In genomic region chr11:38582756-38583155, GRCh38 we compare ENCODE assay signal across 15 cellular contexts.
DNase-seq lines count a peak whose midpoint lies in the region; ATAC-seq and TF ChIP-seq lines count a peak whose summit lies in the region.
"Had no signal": no experiment of that assay in that cellular context is flagged by ENCODE, and none has a peak within 500 bp of the region (broad histone marks: within the 10 kb centered on the region; RNA-seq: fewer than 3 reads in every experiment).

No MANE protein-coding gene starts in this region.

- peaks cover 14% of the 10 kb centered on the region for H3K9me3 Mint-ChIP-seq in GM23338

- no peak overlapping the region for H3K4ac ChIP-seq in mesendoderm (ENCODE audit: low read depth, low read length)

- no peaks in the 10 kb centered on the region for H3K27me3 Mint-ChIP-seq in GM23338 (ENCODE audit: insufficient read depth, low read depth, poor library complexity)
- H3K27me3 Mint-ChIP-seq: B cell had no signal

- no peak overlapping the region for H3K4me3 Mint-ChIP-seq in GM23338
- H3K4me3 Mint-ChIP-seq: B cell; CD8-positive, alpha-beta T cell; HFFc6 had no signal

- peak; percentile 1 for DNase-seq in GM23338 (ENCODE audit: low spot score)
- peak in 1 of 2 experiments; percentile 1 for DNase-seq in SJSA1 (ENCODE audit: low read depth in 1 of 2, low spot score in 2 of 2)
- peak; percentile 10 for DNase-seq in mesendoderm
- no peak for DNase-seq in NCI-H2107 (lab: John Stamatoyannopoulos, UW)
- DNase-seq in midbrain (lab: John Stamatoyannopoulos, UW): no peak
- DNase-seq: Calu3; CD8-positive, alpha-beta T cell; DMS79 treated with DMSO at 0.1 percent for 48 hours; GOT3; H7; HFFc6 had no signal

- no peaks in the 10 kb centered on the region for H3K79me1 ChIP-seq in mesendoderm (ENCODE audit: low read length)

- no peak overlapping the region for H4K5ac ChIP-seq in mesendoderm (ENCODE audit: low read length)

- H3K27ac ChIP-seq in GM23338 (ENCODE audit: low read depth): no peak overlapping the region
- H3K27ac ChIP-seq in SJSA1: 0 out of 2 replicates have a peak overlapping the region, but pooled peaks have one; percentile 8
- no peak overlapping the region for H3K27ac ChIP-seq in mesendoderm (ENCODE audit: low read depth, low read length)
- H3K27ac ChIP-seq: BLaER1 treated with 17β-estradiol and CSF1 and Interleukin-3, amounts not matched to agents 10 nM and 100 nM had no signal

- H3F3A ChIP-seq in GM23338 (replicated peaks; ENCODE audit: low read depth): no peaks in the 10 kb centered on the region

- H3K9ac ChIP-seq in mesendoderm (ENCODE audit: low read length): no peak overlapping the region
- H3K9ac ChIP-seq: BLaER1 treated with 17β-estradiol and CSF1 and Interleukin-3, amounts not matched to agents 10 nM and 100 nM had no signal

- no peak overlapping the region for H2AK5ac ChIP-seq in mesendoderm (ENCODE audit: low read length)

- 0 out of 2 replicates have a peak, but pooled peaks cover 2% of the 10 kb centered on the region for H3K4me1 ChIP-seq in GM23338 (ENCODE audit: insufficient read depth)
- H3K4me1 ChIP-seq in SJSA1 (replicated peaks): 0 out of 2 replicates have a peak, but pooled peaks cover 3% of the 10 kb centered on the region
- H3K4me1 ChIP-seq in mesendoderm (ENCODE audit: control insufficient read depth, low read depth, low read length): no peaks in the 10 kb centered on the region
- H3K4me1 ChIP-seq: BLaER1 treated with 17β-estradiol and CSF1 and Interleukin-3, amounts not matched to agents 10 nM and 100 nM had no signal

- no peaks in the 10 kb centered on the region for H4K20me1 ChIP-seq in GM23338 (replicated peaks; ENCODE audit: insufficient read depth)
- H4K20me1 ChIP-seq: BLaER1 treated with 17β-estradiol and CSF1 and Interleukin-3, amounts not matched to agents 10 nM and 100 nM had no signal

- H3K18ac ChIP-seq in mesendoderm (ENCODE audit: low read length): no peak overlapping the region

- no peak overlapping the region for H2BK15ac ChIP-seq in mesendoderm (replicated peaks; ENCODE audit: low read depth)

- H3K23ac ChIP-seq in mesendoderm (ENCODE audit: low read length): no peak overlapping the region

- H3K9me2 ChIP-seq in GM23338 (ENCODE audit: insufficient read depth): no peaks in the 10 kb centered on the region

- no peak overlapping the region for H2BK120ac ChIP-seq in mesendoderm (ENCODE audit: low read depth, low read length)

- peaks cover 14% of the 10 kb centered on the region for H3K36me3 Mint-ChIP-seq in GM23338 (ENCODE audit: low read depth)
- H3K36me3 Mint-ChIP-seq: CD8-positive, alpha-beta T cell had no signal

- H3K27ac Mint-ChIP-seq in GM23338: no peak overlapping the region
- H3K27ac Mint-ChIP-seq: B cell; CD8-positive, alpha-beta T cell; HFFc6 had no signal

- H4K8ac ChIP-seq in mesendoderm (ENCODE audit: low read depth, low read length): no peak overlapping the region

- no peak overlapping the region for H3K56ac ChIP-seq in mesendoderm (ENCODE audit: low read length)

- no peak overlapping the region for H2AFZ ChIP-seq in GM23338

- ATAC-seq in GM23338 (no peak), HG03108 (IDR thresholded peaks at IDR 0.05; ENCODE audit: unreplicated experiment) (no peak)
- ATAC-seq: CD8-positive, alpha-beta T cell; HCT116 had no signal

- H3K4me1 Mint-ChIP-seq in GM23338: peaks cover 11% of the 10 kb centered on the region
- H3K4me1 Mint-ChIP-seq: B cell had no signal

- H3K4me3 ChIP-seq in GM23338 (no peak overlapping the region), SJSA1 (no peak overlapping the region), mesendoderm (ENCODE audit: low read length) (no peak overlapping the region)
- H3K4me3 ChIP-seq: BLaER1 treated with 17β-estradiol and CSF1 and Interleukin-3, amounts not matched to agents 10 nM and 100 nM had no signal

- TF ChIP-seq CTCF in GM23338 (conservative IDR thresholded peaks at IDR 0.05; ENCODE audit: low read depth in 2 of 2): no peak

- H3K79me2 ChIP-seq in GM23338 (replicated peaks; ENCODE audit: insufficient read depth) (no peaks in the 10 kb centered on the region), mesendoderm (ENCODE audit: control insufficient read depth, insufficient read depth, low read length) (no peaks in the 10 kb centered on the region)

- no peak overlapping the region for H2BK5ac ChIP-seq in mesendoderm (ENCODE audit: low read length)

- H3K27me3 ChIP-seq in GM23338 (ENCODE audit: insufficient read depth) (no peaks in the 10 kb centered on the region), SJSA1 (replicated peaks) (no peaks in the 10 kb centered on the region), mesendoderm (ENCODE audit: insufficient read depth, low read length, poor library complexity) (no peaks in the 10 kb centered on the region)
- H3K27me3 ChIP-seq: BLaER1 treated with 17β-estradiol and CSF1 and Interleukin-3, amounts not matched to agents 10 nM and 100 nM had no signal

- H3K36me3 ChIP-seq in GM23338 (ENCODE audit: insufficient read depth) (0 out of 2 replicates have a peak, but pooled peaks cover 4% of the 10 kb centered on the region), SJSA1 (no peaks in the 10 kb centered on the region), mesendoderm (ENCODE audit: control insufficient read depth, insufficient read depth, low read length) (no peaks in the 10 kb centered on the region)
- H3K36me3 ChIP-seq: BLaER1 treated with 17β-estradiol and CSF1 and Interleukin-3, amounts not matched to agents 10 nM and 100 nM had no signal

- H3K4me2 ChIP-seq in GM23338 (no peak overlapping the region), mesendoderm (ENCODE audit: low read length) (no peak overlapping the region)
- H3K4me2 ChIP-seq: BLaER1 treated with 17β-estradiol and CSF1 and Interleukin-3, amounts not matched to agents 10 nM and 100 nM had no signal

- no CpG with 5 or more reads among the region's 3 CpGs for WGBS in mesendoderm (ENCODE audit: extremely low coverage, insufficient coverage, low lambda C conversion rate)

- peaks cover 3% of the 10 kb centered on the region; the same call in 1 of the 2 replicates for H3K9me3 ChIP-seq in SJSA1 (replicated peaks)

TF ChIP-seq in GM23338, 12 proteins besides CTCF, POLR2A, EP300 and RAD21 (continues in another document):
- no peak for TF ChIP-seq EZH2phosphoT487 (IDR thresholded peaks at IDR 0.05; ENCODE audit: unreplicated experiment)
- no peak for TF ChIP-seq JUNB (IDR thresholded peaks at IDR 0.05; ENCODE audit: unreplicated experiment)
- TF ChIP-seq ZNF462 (CRISPR knock-in tag; IDR thresholded peaks at IDR 0.05): no peak
- TF ChIP-seq EZH2 (IDR thresholded peaks at IDR 0.05; ENCODE audit: low read depth, unreplicated experiment): no peak

Comparison
In these comparisons a context has a peak if more than half of its experiments do, and no peak if none do; other contexts are left out.
1. DNase-seq: peak in GM23338 (single experiment) and mesendoderm (single experiment); none in NCI-H2107 (single experiment) and midbrain (single experiment).